ENCODE assay signal across 8 cellular contexts in the genomic region with DNA sequence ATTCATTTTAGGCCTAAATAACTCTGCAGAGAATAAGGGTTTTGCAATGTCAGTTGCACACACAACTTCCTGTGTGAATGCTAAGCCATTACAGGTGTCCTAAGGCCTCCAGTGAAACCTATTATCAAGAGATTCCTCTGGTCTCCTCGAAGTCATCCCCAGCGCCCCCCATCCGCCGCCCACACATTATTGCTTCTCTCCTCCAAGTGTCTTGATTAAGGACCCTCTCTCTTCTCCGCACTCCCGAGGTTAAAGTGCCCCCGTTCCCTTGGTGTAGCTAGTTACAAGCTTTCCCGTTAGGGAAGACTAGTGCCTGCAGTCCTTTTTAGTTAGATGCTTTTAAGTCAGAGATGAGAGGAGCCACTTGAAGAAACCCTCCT. TPM values are rescaled to one million over a fixed set of nuclear protein-coding genes. Genes with fewer than 3 reads are reported as not detected.
DNase-seq lines count a peak whose midpoint lies in the region; ATAC-seq and TF ChIP-seq lines count a peak whose summit lies in the region.

No MANE protein-coding gene starts in this region.

- H3K9me3 ChIP-seq in heart left ventricle, result no peaks in the 10 kb centered on the region
- H3K9me3 ChIP-seq in endocrine pancreas (ENCODE audit: control insufficient read depth, low read length), result no peaks in the 10 kb centered on the region
- H3K9me3 ChIP-seq in upper lobe of right lung, result no peaks in the 10 kb centered on the region

- 14 to 24% (median 19%) methylated on average over 8 of the region's 8 CpGs for WGBS in heart left ventricle, 4 donors

- H3K4me3 ChIP-seq in heart left ventricle (peak overlapping the region in 11 of 12 donors; percentile 72 to 99 (median 94)), endocrine pancreas (ENCODE audit: control insufficient read depth, insufficient read depth, low read length) (peak overlapping the region; percentile 78), upper lobe of right lung (peak overlapping the region; percentile 72)

- peak overlapping the region; percentile 100 for H3K4me3 Mint-ChIP-seq in activated CD8-positive, alpha-beta T cell treated with anti-CD3 and anti-CD28 coated beads, Interleukin-2, amount 10 ng/mL, durations not matched to agents 7 days and 5 days
- peak overlapping the region; percentile 98 for H3K4me3 Mint-ChIP-seq in nephron progenitor cell

- H3K9ac ChIP-seq in endocrine pancreas (ENCODE audit: control insufficient read depth, insufficient read depth, low read length), result peak overlapping the region; percentile 54

- no peaks in the 10 kb centered on the region for H3K36me3 ChIP-seq in heart left ventricle
- no peaks in the 10 kb centered on the region for H3K36me3 ChIP-seq in endocrine pancreas (ENCODE audit: control insufficient read depth, insufficient read depth, low read length)
- H3K36me3 ChIP-seq in upper lobe of right lung, result no peaks in the 10 kb centered on the region

- POLR2A ChIA-PET in activated CD8-positive, alpha-beta T cell treated with anti-CD3 and anti-CD28 coated beads, Interleukin-2, amount 10 ng/mL, durations not matched to agents 7 days and 5 days (lab: Charles Lee), result interaction anchor here (0.6 to 4.0 kb wide), 19 partner anchors 9 to 104 kb away, joined by 3 to 59 read pairs (median 5); no protein-coding TSS in a partner anchor

- H3K4me1 ChIP-seq in heart left ventricle (peaks cover 0 to 58% (median 17%) of the 10 kb centered on the region in 12 donors), endocrine pancreas (ENCODE audit: control insufficient read depth, insufficient read depth, low read length) (peaks cover 35% of the 10 kb centered on the region), upper lobe of right lung (peaks cover 18% of the 10 kb centered on the region)

- H3K27me3 ChIP-seq in heart left ventricle (no peaks in the 10 kb centered on the region), endocrine pancreas (ENCODE audit: control insufficient read depth, insufficient read depth, low read length) (no peaks in the 10 kb centered on the region), upper lobe of right lung (no peaks in the 10 kb centered on the region)

- H3K9me3 Mint-ChIP-seq in activated CD8-positive, alpha-beta T cell treated with anti-CD3 and anti-CD28 coated beads, Interleukin-2, amount 10 ng/mL, durations not matched to agents 7 days and 5 days (ENCODE audit: insufficient read depth), result no peaks in the 10 kb centered on the region
- H3K9me3 Mint-ChIP-seq in nephron progenitor cell, result no peaks in the 10 kb centered on the region

- H3K27ac Mint-ChIP-seq in activated CD8-positive, alpha-beta T cell treated with anti-CD3 and anti-CD28 coated beads, Interleukin-2, amount 10 ng/mL, durations not matched to agents 7 days and 5 days, result peak overlapping the region; percentile 100
- H3K27ac Mint-ChIP-seq in nephron progenitor cell, result peak overlapping the region; percentile 100

- DNase-seq in heart left ventricle (peak in 1 of 5 donors; percentile 26), cardiac septum (ENCODE audit: low spot score) (no peak), nephron progenitor cell (peak; percentile 16), upper lobe of right lung (no peak), epidermal melanocyte (ENCODE audit: insufficient read length, low spot score) (no peak)
- peak; percentile 58 for DNase-seq in activated CD8-positive, alpha-beta T cell treated with anti-CD3 and anti-CD28 coated beads, Interleukin-2, amount 10 ng/mL, durations not matched to agents 7 days and 5 days

- peaks cover 59% of the 10 kb centered on the region for H3K4me1 Mint-ChIP-seq in activated CD8-positive, alpha-beta T cell treated with anti-CD3 and anti-CD28 coated beads, Interleukin-2, amount 10 ng/mL, durations not matched to agents 7 days and 5 days (ENCODE audit: low read depth)
- H3K4me1 Mint-ChIP-seq in nephron progenitor cell, result peaks cover 52% of the 10 kb centered on the region

- TF ChIP-seq CTCF in heart left ventricle (IDR thresholded peaks at IDR 0.05) (no peak), nephron progenitor cell (IDR thresholded peaks at IDR 0.05) (no peak), upper lobe of right lung (IDR thresholded peaks at IDR 0.05) (no peak)

- CTCF ChIA-PET in activated CD8-positive, alpha-beta T cell treated with anti-CD3 and anti-CD28 coated beads, Interleukin-2, amount 10 ng/mL, durations not matched to agents 7 days and 5 days (lab: Charles Lee), result interaction anchor here (0.6 to 3.2 kb wide), 24 partner anchors 9 to 469 kb away, joined by 3 to 22 read pairs (median 3); no protein-coding TSS in a partner anchor

- peak overlapping the region; percentile 94 to 100 (median 99) for H3K27ac ChIP-seq in heart left ventricle
- peak overlapping the region; percentile 78 for H3K27ac ChIP-seq in upper lobe of right lung

- intact Hi-C loops in heart left ventricle (cut with DNase I), result loop anchor here in 8 of 10 donors (1.0 to 10.0 kb wide), 11 partner anchors 16 to 251 kb away; partner anchors contain the start of gene AIG1 (in 1 of the 8)
- intact Hi-C loops in cardiac septum (cut with DNase I), result loop anchor here (1.0 to 10.0 kb wide), 4 partner anchors 17 to 281 kb away; no protein-coding TSS in a partner anchor
- intact Hi-C loops in upper lobe of right lung (cut with DNase I), result no loop called here

- no peak for ATAC-seq in heart left ventricle
- ATAC-seq in activated CD8-positive, alpha-beta T cell treated with anti-CD3 and anti-CD28 coated beads, Interleukin-2, amount 10 ng/mL, durations not matched to agents 7 days and 5 days, result no peak
- no peak for ATAC-seq in upper lobe of right lung
- no peak for ATAC-seq in GM21381 (IDR thresholded peaks at IDR 0.05; ENCODE audit: unreplicated experiment)

- H3K27me3 Mint-ChIP-seq in activated CD8-positive, alpha-beta T cell treated with anti-CD3 and anti-CD28 coated beads, Interleukin-2, amount 10 ng/mL, durations not matched to agents 7 days and 5 days (ENCODE audit: low read depth), result peaks cover 3% of the 10 kb centered on the region
- H3K27me3 Mint-ChIP-seq in nephron progenitor cell (ENCODE audit: low read depth, poor library complexity), result peaks cover 4% of the 10 kb centered on the region

- peaks cover 14% of the 10 kb centered on the region for H3K36me3 Mint-ChIP-seq in activated CD8-positive, alpha-beta T cell treated with anti-CD3 and anti-CD28 coated beads, Interleukin-2, amount 10 ng/mL, durations not matched to agents 7 days and 5 days (ENCODE audit: low read depth)
- no peaks in the 10 kb centered on the region for H3K36me3 Mint-ChIP-seq in nephron progenitor cell (ENCODE audit: low read depth)

- no peak for TF ChIP-seq POLR2A in heart left ventricle (IDR thresholded peaks at IDR 0.05)

RNA-seq across cellular contexts. Expression of gene HIVEP2, which starts 1.2 kb away (rescaled TPM):
- total RNA-seq in heart left ventricle, result 10 to 100 TPM; 11.6 to 31.2 (median 20.6) TPM
- 1 to 10 TPM; 2.7 to 6.3 TPM for polyA plus RNA-seq in heart left ventricle
- total RNA-seq in cardiac septum, result 25.7 TPM
- 10 to 100 TPM; 22.8 to 23.1 TPM for total RNA-seq in activated CD8-positive, alpha-beta T cell treated with anti-CD3 and anti-CD28 coated beads, Interleukin-2, amount 10 ng/mL, durations not matched to agents 7 days and 5 days
- 18.6 TPM for total RNA-seq in upper lobe of right lung

Comparison
In these comparisons a context has a peak if more than half of its experiments do, and no peak if none do; other contexts are left out.
1. DNase-seq: peak in activated CD8-positive, alpha-beta T cell treated with anti-CD3 and anti-CD28 coated beads, Interleukin-2, amount 10 ng/mL, durations not matched to agents 7 days and 5 days (single experiment) and nephron progenitor cell (single experiment); none in cardiac septum (single experiment), upper lobe of right lung (single experiment) and epidermal melanocyte (single experiment).
2. Peak in every context shown above with its lines, with median percentiles within 50 percentile points of each other: H3K4me3 ChIP-seq.